ENCODE assay signal across 7 cellular contexts in genomic region chr1:32014199-32014936, GRCh38. TPM values are rescaled to one million over a fixed set of nuclear protein-coding genes. Genes with fewer than 3 reads are reported as not detected.
DNase-seq lines count a peak whose midpoint lies in the region; ATAC-seq and TF ChIP-seq lines count a peak whose summit lies in the region.

No MANE protein-coding gene starts in this region.

- H3K56ac ChIP-seq in H9 (ENCODE audit: insufficient read length, low read depth, low read length) = no peak overlapping the region

- no peaks in the 10 kb centered on the region for H3K27me3 ChIP-seq in H9 (ENCODE audit: insufficient read depth, low read length)
- H3K27me3 ChIP-seq in endocrine pancreas (ENCODE audit: control insufficient read depth, insufficient read depth, low read length) = no peaks in the 10 kb centered on the region

- TF ChIP-seq CTCF in GM12865 (IDR thresholded peaks at IDR 0.05; ENCODE audit: insufficient read depth, low read depth, low read length, missing control alignments) (no peak), H9 (conservative IDR thresholded peaks at IDR 0.05) (no peak)

- H4K8ac ChIP-seq in H9 (replicated peaks; ENCODE audit: insufficient read length, low read depth, low read length) = no peak overlapping the region

- no peaks in the 10 kb centered on the region for H4K20me1 ChIP-seq in H9 (ENCODE audit: control insufficient read depth, insufficient read depth, insufficient read length)

- no peak overlapping the region for H3K4ac ChIP-seq in H9 (ENCODE audit: low read depth, low read length)

- intact Hi-C loops in activated CD4-positive, alpha-beta memory T cell treated with anti-CD3 and anti-CD28 coated beads for 36 hours (cut with micrococcal nuclease) = loop anchor here (2.0 to 10.0 kb wide), 3 partner anchors 30 to 720 kb away; partner anchors contain the start of genes SNRNP40 and ZCCHC17

- no peak overlapping the region for H4K5ac ChIP-seq in H9 (ENCODE audit: insufficient read length, low read depth, low read length)

- H3T11ph ChIP-seq in H9 (ENCODE audit: low read length) = no peak overlapping the region

- H2BK12ac ChIP-seq in H9 (ENCODE audit: insufficient read length, low read depth, low read length) = no peak overlapping the region

- peak; percentile 51 for DNase-seq in GM12865 (ENCODE audit: low read depth)
- DNase-seq in H9 = peak; percentile 39
- peak; percentile 64 for DNase-seq in M059J (ENCODE audit: low read depth)
- peak; percentile 56 for DNase-seq in activated CD4-positive, alpha-beta memory T cell treated with anti-CD3 and anti-CD28 coated beads for 36 hours
- DNase-seq in memory B cell (ENCODE audit: low spot score in 2 of 2) = peak in 1 of 2 donors; percentile 23
- DNase-seq in stimulated activated CD8-positive, alpha-beta memory T cell treated with anti-CD3 and anti-CD28 coated beads, Interleukin-15, amount 100 ng/mL, for 48 hours (ENCODE audit: low read depth in 2 of 2) = peak; percentile 9 to 12

- no peak overlapping the region for H2BK20ac ChIP-seq in H9 (ENCODE audit: low read depth, low read length, poor library complexity, severe bottlenecking)

- H2BK15ac ChIP-seq in H9 (ENCODE audit: low read depth, low read length) = no peak overlapping the region

- H3K27me3 Mint-ChIP-seq in H9 (ENCODE audit: low read depth) (no peaks in the 10 kb centered on the region), memory B cell (no peaks in the 10 kb centered on the region)
- peaks cover 2% of the 10 kb centered on the region for H3K27me3 Mint-ChIP-seq in activated CD4-positive, alpha-beta memory T cell treated with anti-CD3 and anti-CD28 coated beads for 36 hours

- no peak overlapping the region for H3K23ac ChIP-seq in H9 (ENCODE audit: insufficient read length, low read depth, low read length)

- ATAC-seq in memory B cell (ENCODE audit: low read depth) = peak; percentile 3

- H2BK5ac ChIP-seq in H9 (ENCODE audit: insufficient read length, low read length) = no peak overlapping the region

- peak overlapping the region; percentile 99 for H3K4me3 ChIP-seq in GM12865 (ENCODE audit: low read depth, low read length)
- peak overlapping the region; percentile 88 for H3K4me3 ChIP-seq in endocrine pancreas (ENCODE audit: control insufficient read depth, insufficient read depth, low read length)

- H3K4me3 Mint-ChIP-seq in H9 (peak overlapping the region; percentile 98 to 99), memory B cell (peak overlapping the region; percentile 96)
- H3K4me3 Mint-ChIP-seq in activated CD4-positive, alpha-beta memory T cell treated with anti-CD3 and anti-CD28 coated beads for 36 hours = peak overlapping the region; percentile 96

- no peaks in the 10 kb centered on the region; a peak in 1 of 5 replicates for H3K9me3 Mint-ChIP-seq in H9
- H3K9me3 Mint-ChIP-seq in activated CD4-positive, alpha-beta memory T cell treated with anti-CD3 and anti-CD28 coated beads for 36 hours = no peaks in the 10 kb centered on the region
- H3K9me3 Mint-ChIP-seq in memory B cell = no peaks in the 10 kb centered on the region

- H3K36me3 ChIP-seq in endocrine pancreas (ENCODE audit: control insufficient read depth, insufficient read depth, low read length) = no peaks in the 10 kb centered on the region

- H3K4me1 Mint-ChIP-seq in H9 = peaks cover 23 to 25% of the 10 kb centered on the region in 2 experiments
- peaks cover 28% of the 10 kb centered on the region for H3K4me1 Mint-ChIP-seq in activated CD4-positive, alpha-beta memory T cell treated with anti-CD3 and anti-CD28 coated beads for 36 hours (ENCODE audit: low read depth)
- H3K4me1 Mint-ChIP-seq in memory B cell = peaks cover 29% of the 10 kb centered on the region

- CTCF ChIA-PET in activated CD4-positive, alpha-beta memory T cell treated with anti-CD3 and anti-CD28 coated beads for 36 hours (lab: Charles Lee) = interaction anchor here (0.8 to 1.2 kb wide), 3 partner anchors 9 to 93 kb away, joined by 3 to 4 read pairs (median 3); partner anchors contain the start of gene KPNA6

- no peak overlapping the region for H2AK5ac ChIP-seq in H9 (ENCODE audit: insufficient read length, low read length)

- WGBS in H9 (ENCODE audit: extremely low coverage, insufficient read length, low lambda C conversion rate) = no CpG with 5 or more reads among the region's 54 CpGs

- H3K18ac ChIP-seq in H9 (ENCODE audit: insufficient read length, low read depth, low read length) = peak overlapping the region; percentile 83

- no peak overlapping the region for H2BK120ac ChIP-seq in H9 (ENCODE audit: low read depth, low read length, poor library complexity, severe bottlenecking)

- H3K23me2 ChIP-seq in H9 (ENCODE audit: insufficient read length, low read depth, low read length, poor library complexity, severe bottlenecking) = peaks cover 7% of the 10 kb centered on the region

- H3K4me2 ChIP-seq in H9 (ENCODE audit: insufficient read depth, insufficient read length, low read length) = peak overlapping the region; percentile 93

- H3K9ac ChIP-seq in H9 (ENCODE audit: extremely low read depth, insufficient read length, low read length) (peak overlapping the region; percentile 83), endocrine pancreas (ENCODE audit: control insufficient read depth, insufficient read depth, low read length) (peak overlapping the region; percentile 88)

- no peaks in the 10 kb centered on the region for H3K4me1 ChIP-seq in H9 (ENCODE audit: insufficient read depth, low read length)
- peaks cover 3% of the 10 kb centered on the region for H3K4me1 ChIP-seq in endocrine pancreas (ENCODE audit: control insufficient read depth, insufficient read depth, low read length)

- no peak overlapping the region for H4K91ac ChIP-seq in H9 (ENCODE audit: insufficient read length, low read depth, low read length)

- H2AFZ ChIP-seq in H9 (ENCODE audit: low read length) = no peak overlapping the region

- POLR2A ChIA-PET in activated CD4-positive, alpha-beta memory T cell treated with anti-CD3 and anti-CD28 coated beads for 36 hours (lab: Charles Lee) = interaction anchor here (0.6 to 1.0 kb wide), 7 partner anchors 38 to 331 kb away, joined by 3 to 9 read pairs (median 4); partner anchors contain the start of gene TMEM39B

- peaks cover 46% of the 10 kb centered on the region for H3K79me2 ChIP-seq in H9 (ENCODE audit: insufficient read depth, low read length)

- H3K9me3 ChIP-seq in H9 (ENCODE audit: control insufficient read depth, low read depth, low read length) (no peaks in the 10 kb centered on the region), endocrine pancreas (ENCODE audit: control insufficient read depth, low read length) (no peaks in the 10 kb centered on the region)

- H3K79me1 ChIP-seq in H9 (ENCODE audit: insufficient read depth, low read depth, low read length, poor library complexity, severe bottlenecking) = no peaks in the 10 kb centered on the region

- H3K27ac Mint-ChIP-seq in H9 = peak overlapping the region; percentile 53 to 96 (median 93)
- H3K27ac Mint-ChIP-seq in activated CD4-positive, alpha-beta memory T cell treated with anti-CD3 and anti-CD28 coated beads for 36 hours = peak overlapping the region; percentile 91
- H3K27ac Mint-ChIP-seq in memory B cell = peak overlapping the region; percentile 89

- H3K36me3 Mint-ChIP-seq in H9 (ENCODE audit: insufficient read depth in 1 of 3, low read depth in 3 of 3) (peaks cover 12 to 27% (median 15%) of the 10 kb centered on the region in 3 experiments), memory B cell (peaks cover 2% of the 10 kb centered on the region)
- H3K36me3 Mint-ChIP-seq in activated CD4-positive, alpha-beta memory T cell treated with anti-CD3 and anti-CD28 coated beads for 36 hours = peaks cover 23% of the 10 kb centered on the region

- H3K14ac ChIP-seq in H9 (ENCODE audit: insufficient read depth, low read length) = peak overlapping the region; percentile 94

- no peak overlapping the region for H3K27ac ChIP-seq in H9 (ENCODE audit: insufficient read length, low read depth, low read length)

RNA-seq across cellular contexts. Expression of gene KHDRBS1, which starts 0.7 kb away (rescaled TPM):
- total RNA-seq in H9 (2021) = 267 and 273 TPM in 2 replicates
- total RNA-seq in M059J (2014; rRNA removed; shearing (Covaris generic)) = 59.2 and 102 TPM in 2 replicates
- 100 to 1,000 TPM; 200 to 203 TPM for total RNA-seq in activated CD4-positive, alpha-beta memory T cell treated with anti-CD3 and anti-CD28 coated beads for 36 hours

RNA-seq across cellular contexts. Expression of gene TMEM39B, which starts 58.4 kb away (rescaled TPM):
- 25.0 and 27.4 TPM in 2 replicates for total RNA-seq in H9 (2021)
- total RNA-seq in M059J (2014; rRNA removed; shearing (Covaris generic)) = 13.9 and 16.1 TPM in 2 replicates
- total RNA-seq in activated CD4-positive, alpha-beta memory T cell treated with anti-CD3 and anti-CD28 coated beads for 36 hours = 10 to 100 TPM; 18.9 to 19.7 TPM
